In the genomic region with DNA sequence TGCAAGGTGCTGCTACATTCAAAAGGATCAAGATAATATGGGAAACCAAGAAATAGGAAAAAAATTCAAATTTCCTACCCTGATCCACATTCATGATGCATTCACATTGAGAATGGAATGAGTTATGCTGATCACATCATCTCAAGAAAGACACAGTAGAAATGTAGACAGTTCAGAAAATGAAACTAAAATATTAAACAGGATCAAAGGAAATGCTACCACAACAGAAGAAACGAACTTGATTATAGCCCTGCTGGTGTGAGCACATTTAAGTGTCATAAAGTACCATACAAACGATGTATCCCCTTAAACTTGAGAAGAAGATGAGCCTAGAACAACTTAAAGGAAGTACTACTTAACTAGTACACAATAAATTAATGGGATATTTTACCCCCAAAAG, we compare ENCODE assay signal across 24 cellular contexts. TPM values are rescaled to one million over a fixed set of nuclear protein-coding genes. Genes with fewer than 3 reads are reported as not detected.
DNase-seq lines count a peak whose midpoint lies in the region; ATAC-seq and TF ChIP-seq lines count a peak whose summit lies in the region.
"Had no signal": no experiment of that assay in that cellular context is flagged by ENCODE, and none has a peak within 500 bp of the region (broad histone marks: within the 10 kb centered on the region; RNA-seq: fewer than 3 reads in every experiment).

No MANE protein-coding gene starts in this region.

- no peak overlapping the region for H3K27ac ChIP-seq in SK-N-SH (ENCODE audit: low read depth in 2 of 2, low read length in 1 of 2)
- H3K27ac ChIP-seq: A549; BLaER1 treated with 17β-estradiol and CSF1 and Interleukin-3, amounts not matched to agents 10 nM and 100 nM; left lung; neutrophil; tibial nerve had no signal

- no peaks in the 10 kb centered on the region; the same call in 1 of the 2 replicates for H3K27me3 ChIP-seq in SK-N-SH (ENCODE audit: insufficient read depth)
- H3K27me3 ChIP-seq: BLaER1 treated with 17β-estradiol and CSF1 and Interleukin-3, amounts not matched to agents 10 nM and 100 nM; left lung; neutrophil; tibial nerve had no signal

- POLR2A ChIA-PET in activated naive CD8-positive, alpha-beta T cell treated with anti-CD3 and anti-CD28 coated beads, Interleukin-2, amount 10 ng/mL, durations not matched to agents 7 days and 5 days (lab: Charles Lee), result no interaction called here
- POLR2A ChIA-PET in SK-N-SH (lab: Yijun Ruan, JAX), result no interaction called here

- in situ Hi-C loops in G401 (cut with HindIII; ENCODE audit: low sequenced_read_pairs), result no loop called here

- H3K4me3 Mint-ChIP-seq in activated CD8-positive, alpha-beta memory T cell treated with anti-CD3 and anti-CD28 coated beads, Interleukin-2, amount 10 ng/mL, durations not matched to agents 7 days and 5 days, result peak overlapping the region; percentile 48
- peak overlapping the region; percentile 64 for H3K4me3 Mint-ChIP-seq in activated naive CD8-positive, alpha-beta T cell treated with anti-CD3 and anti-CD28 coated beads, Interleukin-2, amount 10 ng/mL, durations not matched to agents 7 days and 5 days
- H3K4me3 Mint-ChIP-seq in stimulated activated effector memory CD8-positive, alpha-beta T cell treated with anti-CD3 and anti-CD28 coated beads, Interleukin-12 subunit alpha, Interleukin-12 subunit beta, amount 100 ng/mL, for 72 hours, result peak overlapping the region; percentile 4
- H3K4me3 Mint-ChIP-seq: stimulated activated memory B cell treated with anti-CD40 and anti-IgM and Interleukin-4, amounts not matched to agents 10 μg/mL and 1 μg/mL and 100 μg/mL, for 72 hours had no signal

- peaks cover 15% of the 10 kb centered on the region for H3K36me3 Mint-ChIP-seq in activated CD8-positive, alpha-beta memory T cell treated with anti-CD3 and anti-CD28 coated beads, Interleukin-2, amount 10 ng/mL, durations not matched to agents 7 days and 5 days
- peaks cover 17% of the 10 kb centered on the region for H3K36me3 Mint-ChIP-seq in activated naive CD8-positive, alpha-beta T cell treated with anti-CD3 and anti-CD28 coated beads, Interleukin-2, amount 10 ng/mL, durations not matched to agents 7 days and 5 days
- no peaks in the 10 kb centered on the region for H3K36me3 Mint-ChIP-seq in stimulated activated effector memory CD8-positive, alpha-beta T cell treated with anti-CD3 and anti-CD28 coated beads, Interleukin-12 subunit alpha, Interleukin-12 subunit beta, amount 100 ng/mL, for 72 hours

- no peaks in the 10 kb centered on the region for H4K20me1 ChIP-seq in SK-N-SH (ENCODE audit: insufficient read depth)
- H4K20me1 ChIP-seq: BLaER1 treated with 17β-estradiol and CSF1 and Interleukin-3, amounts not matched to agents 10 nM and 100 nM had no signal

- peak; percentile 98 for ATAC-seq in activated CD8-positive, alpha-beta memory T cell treated with anti-CD3 and anti-CD28 coated beads, Interleukin-2, amount 10 ng/mL, durations not matched to agents 7 days and 5 days
- peak; percentile 99 for ATAC-seq in activated naive CD8-positive, alpha-beta T cell treated with anti-CD3 and anti-CD28 coated beads, Interleukin-2, amount 10 ng/mL, durations not matched to agents 7 days and 5 days (ENCODE audit: low read depth)
- ATAC-seq in stimulated activated effector memory CD8-positive, alpha-beta T cell treated with anti-CD3 and anti-CD28 coated beads, Interleukin-12 subunit alpha, Interleukin-12 subunit beta, amount 100 ng/mL, for 72 hours, result peak; percentile 65
- ATAC-seq: A549; esophagus mucosa; K562; left lung; mucosa of descending colon; stimulated activated memory B cell treated with anti-CD40 and anti-IgM and Interleukin-4, amounts not matched to agents 10 μg/mL and 1 μg/mL and 100 μg/mL, for 72 hours had no signal

- H3K4me1 ChIP-seq in SK-N-SH (ENCODE audit: control insufficient read depth in 1 of 2, insufficient read depth in 2 of 2, low read depth in 1 of 2, low read length in 1 of 2), result no peaks in the 10 kb centered on the region
- H3K4me1 ChIP-seq: A549; BLaER1 treated with 17β-estradiol and CSF1 and Interleukin-3, amounts not matched to agents 10 nM and 100 nM; left lung had no signal

- peaks cover 3% of the 10 kb centered on the region for H3F3A ChIP-seq in SK-N-SH (replicated peaks; ENCODE audit: insufficient read depth)

- no peak overlapping the region for H3K4me3 ChIP-seq in Jurkat, Clone E6-1 (ENCODE audit: low read length)
- H3K4me3 ChIP-seq in SK-N-SH (ENCODE audit: low read depth in 2 of 2, low read length in 1 of 2), result no peak overlapping the region
- H3K4me3 ChIP-seq: A549; BLaER1 treated with 17β-estradiol and CSF1 and Interleukin-3, amounts not matched to agents 10 nM and 100 nM; K562; left lung; mucosa of descending colon; tibial nerve had no signal

- no peak overlapping the region for H3K4me2 ChIP-seq in SK-N-SH
- H3K4me2 ChIP-seq: A549; BLaER1 treated with 17β-estradiol and CSF1 and Interleukin-3, amounts not matched to agents 10 nM and 100 nM had no signal

- TF ChIP-seq EP300 in SK-N-SH (IDR thresholded peaks at IDR 0.05; ENCODE audit: borderline replicate concordance in 1 of 2, low read depth in 1 of 2, low read length in 1 of 2), result no peak

- no peaks in the 10 kb centered on the region for H3K36me3 ChIP-seq in SK-N-SH (replicated peaks in 1 of 2; ENCODE audit: control insufficient read depth in 1 of 2, insufficient read depth in 2 of 2, low read length in 1 of 2)
- H3K36me3 ChIP-seq: BLaER1 treated with 17β-estradiol and CSF1 and Interleukin-3, amounts not matched to agents 10 nM and 100 nM; left lung; neutrophil; tibial nerve had no signal

- no peak for TF ChIP-seq RAD21 in SK-N-SH (IDR thresholded peaks at IDR 0.05; ENCODE audit: low read length)

- no peaks in the 10 kb centered on the region for H3K79me2 ChIP-seq in SK-N-SH (ENCODE audit: insufficient read depth)

- H3K9me2 ChIP-seq in SK-N-SH, result no peaks in the 10 kb centered on the region

- no peak overlapping the region for H3K9ac ChIP-seq in SK-N-SH
- H3K9ac ChIP-seq: BLaER1 treated with 17β-estradiol and CSF1 and Interleukin-3, amounts not matched to agents 10 nM and 100 nM had no signal

- H3K27me3 Mint-ChIP-seq in activated CD8-positive, alpha-beta memory T cell treated with anti-CD3 and anti-CD28 coated beads, Interleukin-2, amount 10 ng/mL, durations not matched to agents 7 days and 5 days, result no peaks in the 10 kb centered on the region
- H3K27me3 Mint-ChIP-seq in activated naive CD8-positive, alpha-beta T cell treated with anti-CD3 and anti-CD28 coated beads, Interleukin-2, amount 10 ng/mL, durations not matched to agents 7 days and 5 days, result no peaks in the 10 kb centered on the region
- H3K27me3 Mint-ChIP-seq: stimulated activated memory B cell treated with anti-CD40 and anti-IgM and Interleukin-4, amounts not matched to agents 10 μg/mL and 1 μg/mL and 100 μg/mL, for 72 hours had no signal

- WGBS in SK-N-SH (ENCODE audit: low lambda C conversion rate), result 7% methylated on average over 2 of the region's 2 CpGs

- H3K4me1 Mint-ChIP-seq in activated CD8-positive, alpha-beta memory T cell treated with anti-CD3 and anti-CD28 coated beads, Interleukin-2, amount 10 ng/mL, durations not matched to agents 7 days and 5 days, result peaks cover 13% of the 10 kb centered on the region
- H3K4me1 Mint-ChIP-seq in activated naive CD8-positive, alpha-beta T cell treated with anti-CD3 and anti-CD28 coated beads, Interleukin-2, amount 10 ng/mL, durations not matched to agents 7 days and 5 days, result peaks cover 12% of the 10 kb centered on the region
- H3K4me1 Mint-ChIP-seq in stimulated activated effector memory CD8-positive, alpha-beta T cell treated with anti-CD3 and anti-CD28 coated beads, Interleukin-12 subunit alpha, Interleukin-12 subunit beta, amount 100 ng/mL, for 72 hours, result peaks cover 10% of the 10 kb centered on the region

- H3K9me3 Mint-ChIP-seq in activated CD8-positive, alpha-beta memory T cell treated with anti-CD3 and anti-CD28 coated beads, Interleukin-2, amount 10 ng/mL, durations not matched to agents 7 days and 5 days (ENCODE audit: low read depth), result no peaks in the 10 kb centered on the region
- H3K9me3 Mint-ChIP-seq in activated naive CD8-positive, alpha-beta T cell treated with anti-CD3 and anti-CD28 coated beads, Interleukin-2, amount 10 ng/mL, durations not matched to agents 7 days and 5 days, result no peaks in the 10 kb centered on the region
- no peaks in the 10 kb centered on the region for H3K9me3 Mint-ChIP-seq in stimulated activated effector memory CD8-positive, alpha-beta T cell treated with anti-CD3 and anti-CD28 coated beads, Interleukin-12 subunit alpha, Interleukin-12 subunit beta, amount 100 ng/mL, for 72 hours
- H3K9me3 Mint-ChIP-seq: stimulated activated memory B cell treated with anti-CD40 and anti-IgM and Interleukin-4, amounts not matched to agents 10 μg/mL and 1 μg/mL and 100 μg/mL, for 72 hours had no signal

- H3K9me3 ChIP-seq in SK-N-SH, result no peaks in the 10 kb centered on the region
- H3K9me3 ChIP-seq: A549; BLaER1 treated with 17β-estradiol and CSF1 and Interleukin-3, amounts not matched to agents 10 nM and 100 nM; left lung; mucosa of descending colon; neutrophil; tibial nerve had no signal

- DNase-seq in activated CD8-positive, alpha-beta memory T cell treated with anti-CD3 and anti-CD28 coated beads, Interleukin-2, amount 10 ng/mL, durations not matched to agents 7 days and 5 days, result no peak
- no peak for DNase-seq in activated CD8-positive, alpha-beta memory T cell treated with anti-CD3 and anti-CD28 coated beads, Interleukin-2, amount 50 U/mL, for 48 hours
- peak; percentile 74 for DNase-seq in Jurkat, Clone E6-1 (ENCODE audit: low read depth, low spot score)
- DNase-seq in activated naive CD8-positive, alpha-beta T cell treated with anti-CD3 and anti-CD28 coated beads, Interleukin-2, amount 10 ng/mL, durations not matched to agents 7 days and 5 days, result no peak
- DNase-seq in stimulated activated effector memory CD8-positive, alpha-beta T cell treated with anti-CD3 and anti-CD28 coated beads, Interleukin-12 subunit alpha, Interleukin-12 subunit beta, amount 100 ng/mL, for 72 hours (ENCODE audit: low spot score in 2 of 2), result no peak
- no peak for DNase-seq in G401 (ENCODE audit: low spot score)
- DNase-seq in NCI-H1092 (lab: John Stamatoyannopoulos, UW), result no peak
- DNase-seq in SK-N-SH, result no peak
- DNase-seq: activated CD4-positive, CD25-positive, alpha-beta regulatory T cell treated with anti-CD3 and anti-CD28 coated beads, Interleukin-2, amount 50 U/mL, for 72 hours; glutamatergic neuron; left lung; mucosa of descending colon; NCI-H1048; NCI-H2081; NCI-H510A treated with DMSO at 0.1 percent for 48 hours; SHP77; stimulated activated CD4-positive, alpha-beta T cell treated with anti-CD3 and anti-CD28 coated beads, Interleukin-15, amount 100 ng/mL, for 24 hours had no signal

- no peak for TF ChIP-seq CTCF in SK-N-SH (IDR thresholded peaks at IDR 0.05)

- H3K27ac Mint-ChIP-seq in activated CD8-positive, alpha-beta memory T cell treated with anti-CD3 and anti-CD28 coated beads, Interleukin-2, amount 10 ng/mL, durations not matched to agents 7 days and 5 days, result peak overlapping the region; percentile 82
- peak overlapping the region; percentile 80 for H3K27ac Mint-ChIP-seq in activated naive CD8-positive, alpha-beta T cell treated with anti-CD3 and anti-CD28 coated beads, Interleukin-2, amount 10 ng/mL, durations not matched to agents 7 days and 5 days
- H3K27ac Mint-ChIP-seq in stimulated activated effector memory CD8-positive, alpha-beta T cell treated with anti-CD3 and anti-CD28 coated beads, Interleukin-12 subunit alpha, Interleukin-12 subunit beta, amount 100 ng/mL, for 72 hours, result peak overlapping the region; percentile 50
- H3K27ac Mint-ChIP-seq: stimulated activated memory B cell treated with anti-CD40 and anti-IgM and Interleukin-4, amounts not matched to agents 10 μg/mL and 1 μg/mL and 100 μg/mL, for 72 hours had no signal

- CTCF ChIA-PET in activated CD8-positive, alpha-beta memory T cell treated with anti-CD3 and anti-CD28 coated beads, Interleukin-2, amount 10 ng/mL, durations not matched to agents 7 days and 5 days (lab: Charles Lee), result no interaction called here
- CTCF ChIA-PET in SK-N-SH (lab: Yijun Ruan, JAX), result no interaction called here

- no peak overlapping the region for H2AFZ ChIP-seq in SK-N-SH (ENCODE audit: low read depth)

RNA-seq across cellular contexts. Expression of a gene that starts 21.3 kb away (rescaled TPM):
- 1 to 10 TPM; 1.4 to 2.2 TPM for total RNA-seq in activated CD8-positive, alpha-beta memory T cell treated with anti-CD3 and anti-CD28 coated beads, Interleukin-2, amount 10 ng/mL, durations not matched to agents 7 days and 5 days
- polyA plus RNA-seq in Jurkat, Clone E6-1 (2012; ENCODE audit: insufficient read depth, insufficient read length), result 0.96 TPM
- 1 to 10 TPM; 4.1 to 4.6 TPM for total RNA-seq in activated naive CD8-positive, alpha-beta T cell treated with anti-CD3 and anti-CD28 coated beads, Interleukin-2, amount 10 ng/mL, durations not matched to agents 7 days and 5 days
- total RNA-seq in G401 (2014; rRNA removed; shearing (Covaris generic)), result 9.2 and 12.0 TPM in 2 replicates
- polyA plus RNA-seq in SK-N-SH (2012; rRNA removed), result not detected in 2 replicates
- under 0.01 TPM in 1 of 2 replicates, not detected in the other for polyA plus RNA-seq in SK-N-SH (2012; cell fraction: cytosol; rRNA removed)
- 0.01 TPM in 1 of 2 replicates, not detected in the other for polyA plus RNA-seq in SK-N-SH (2012; cell fraction: nucleus; rRNA removed)

Comparison
In these comparisons a context has a peak if more than half of its experiments do, and no peak if none do; other contexts are left out.
1. H3K4me3 Mint-ChIP-seq: peak in every context shown above with its lines; median percentile 64 in activated naive CD8-positive, alpha-beta T cell treated with anti-CD3 and anti-CD28 coated beads, Interleukin-2, amount 10 ng/mL, durations not matched to agents 7 days and 5 days; 48 in activated CD8-positive, alpha-beta memory T cell treated with anti-CD3 and anti-CD28 coated beads, Interleukin-2, amount 10 ng/mL, durations not matched to agents 7 days and 5 days; 4 in stimulated activated effector memory CD8-positive, alpha-beta T cell treated with anti-CD3 and anti-CD28 coated beads, Interleukin-12 subunit alpha, Interleukin-12 subunit beta, amount 100 ng/mL, for 72 hours.